In the genomic region with DNA sequence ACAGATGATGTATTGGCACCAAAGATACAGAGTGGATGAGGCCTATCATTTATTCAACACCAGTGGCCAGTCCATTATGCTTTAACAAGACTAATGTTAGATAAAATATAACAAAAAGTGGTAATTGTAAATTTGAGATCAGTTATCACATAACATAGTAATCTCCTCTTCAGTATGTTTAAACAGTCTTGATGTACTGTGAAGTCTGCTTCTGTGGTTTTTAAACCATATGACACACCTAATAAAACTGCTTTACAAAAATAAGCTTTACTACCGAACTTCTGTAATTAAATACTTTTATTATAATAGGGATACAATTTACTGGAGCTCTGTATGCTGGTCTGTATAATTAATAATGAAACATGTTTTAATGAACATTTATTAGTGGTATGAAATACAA, we compare ENCODE assay signal across 16 cellular contexts.
DNase-seq lines count a peak whose midpoint lies in the region; ATAC-seq and TF ChIP-seq lines count a peak whose summit lies in the region.
"Had no signal": no experiment of that assay in that cellular context is flagged by ENCODE, and none has a peak within 500 bp of the region (broad histone marks: within the 10 kb centered on the region; RNA-seq: fewer than 3 reads in every experiment).

No MANE protein-coding gene starts in this region.

- H3K27me3 ChIP-seq in smooth muscle cell (ENCODE audit: low read depth) (no peaks in the 10 kb centered on the region), upper lobe of right lung (no peaks in the 10 kb centered on the region), upper lobe of left lung (no peaks in the 10 kb centered on the region)
- H3K27me3 ChIP-seq: BLaER1 had no signal

- no peaks in the 10 kb centered on the region for H4K20me1 ChIP-seq in smooth muscle cell (ENCODE audit: low read depth)
- H4K20me1 ChIP-seq: BLaER1 had no signal

- no peak overlapping the region for H2AFZ ChIP-seq in smooth muscle cell (ENCODE audit: low read depth)
- H2AFZ ChIP-seq: GM23338 had no signal

- H3F3A ChIP-seq in smooth muscle cell (ENCODE audit: low read depth), result no peaks in the 10 kb centered on the region

- TF ChIP-seq POLR2A in upper lobe of left lung (IDR thresholded peaks at IDR 0.05), result no peak

- H3K4me1 ChIP-seq in HEK293 (ENCODE audit: control insufficient read depth, insufficient read depth, low read length) (peaks cover 4% of the 10 kb centered on the region; the same call in 1 of the 2 replicates), smooth muscle cell (ENCODE audit: low read depth) (peaks cover 8% of the 10 kb centered on the region), upper lobe of right lung (no peaks in the 10 kb centered on the region), upper lobe of left lung (no peaks in the 10 kb centered on the region)
- H3K4me1 ChIP-seq: BLaER1, Caco-2 had no signal

- H3K4me2 ChIP-seq in smooth muscle cell, result peak overlapping the region; percentile 18
- H3K4me2 ChIP-seq: BLaER1, GM23338 had no signal

- H3K9me3 ChIP-seq in HEK293 (ENCODE audit: control insufficient read depth, insufficient read depth, low read depth, low read length) (no peaks in the 10 kb centered on the region), smooth muscle cell (replicated peaks; ENCODE audit: low read depth) (no peaks in the 10 kb centered on the region), upper lobe of right lung (no peaks in the 10 kb centered on the region), upper lobe of left lung (no peaks in the 10 kb centered on the region)
- H3K9me3 ChIP-seq: BLaER1, Caco-2 had no signal

- 9% methylated on average over 1 of the region's 1 CpG for WGBS in smooth muscle cell (ENCODE audit: low lambda C conversion rate)
- whole genome bisulfite sequencing in upper lobe of left lung, 2 donors, result 78 to 87% methylated on average over 1 of the region's 1 CpG

- ATAC-seq in upper lobe of right lung, result no peak
- ATAC-seq in upper lobe of left lung (ENCODE audit: low FRiP score in 2 of 2), result no peak
- ATAC-seq: GM23338 had no signal

- H3K9ac ChIP-seq in smooth muscle cell (ENCODE audit: low read depth), result no peak overlapping the region
- H3K9ac ChIP-seq: BLaER1 had no signal

- no peaks in the 10 kb centered on the region for H3K79me2 ChIP-seq in smooth muscle cell (ENCODE audit: low read depth)

- H3K36me3 ChIP-seq in HEK293 (ENCODE audit: control insufficient read depth in 2 of 2, insufficient read depth in 1 of 2, low read length in 2 of 2), result no peaks in the 10 kb centered on the region
- H3K36me3 ChIP-seq in smooth muscle cell (ENCODE audit: low read depth), result no peaks in the 10 kb centered on the region
- no peaks in the 10 kb centered on the region for H3K36me3 ChIP-seq in upper lobe of right lung
- H3K36me3 ChIP-seq in upper lobe of left lung, result no peaks in the 10 kb centered on the region
- H3K36me3 ChIP-seq: BLaER1 had no signal

- TF ChIP-seq CTCF in HEK293 (tag by site-specific recombination; IDR thresholded peaks at IDR 0.05) (no peak), fibroblast of mammary gland (conservative IDR thresholded peaks at IDR 0.05; ENCODE audit: control insufficient read depth, insufficient read depth, low read depth, low read length) (no peak), smooth muscle cell (IDR thresholded peaks at IDR 0.05; ENCODE audit: borderline replicate concordance, insufficient read depth, poor library complexity, severe bottlenecking) (no peak), upper lobe of right lung (IDR thresholded peaks at IDR 0.05) (no peak), upper lobe of left lung (IDR thresholded peaks at IDR 0.05) (no peak)

- CTCF ChIA-PET in HEK293 (lab: Yijun Ruan, JAX), result interaction anchor here (0.6 kb wide), 1 partner anchor 84 kb away, joined by 3 read pairs; no protein-coding TSS in a partner anchor

- intact Hi-C loops in upper lobe of right lung (cut with DNase I), result no loop called here

- H3K4me3 ChIP-seq in HEK293 (ENCODE audit: low read depth, low read length) (no peak overlapping the region), fibroblast of mammary gland (ENCODE audit: control insufficient read depth, low read depth, low read length) (no peak overlapping the region), smooth muscle cell (no peak overlapping the region), upper lobe of right lung (no peak overlapping the region), upper lobe of left lung (no peak overlapping the region)
- H3K4me3 ChIP-seq: BLaER1, GM23338 had no signal

- DNase-seq in amniotic epithelial cell (ENCODE audit: low read depth), result peak; percentile 19
- DNase-seq in fibroblast of mammary gland (ENCODE audit: low read depth), result peak; percentile 11
- DNase-seq in smooth muscle cell (lab: John Stamatoyannopoulos, UW; ENCODE audit: unreplicated experiment), result no peak
- DNase-seq in upper lobe of right lung, result no peak
- DNase-seq in upper lobe of left lung, result no peak
- DNase-seq in NCI-H226, result no peak
- DNase-seq: 8988T; AML-193; Caco-2; CD8-positive, alpha-beta memory T cell; DND-41; GF-D8; H7 had no signal

- POLR2A ChIA-PET in HEK293 (lab: Yijun Ruan, JAX), result interaction anchor here (0.6 kb wide), 1 partner anchor 78 kb away, joined by 5 read pairs; no protein-coding TSS in a partner anchor

- no peak overlapping the region for H3K27ac ChIP-seq in HEK293 (ENCODE audit: extremely low read depth, low read depth, low read length)
- H3K27ac ChIP-seq in smooth muscle cell (ENCODE audit: low read depth), result no peak overlapping the region
- H3K27ac ChIP-seq in upper lobe of right lung, result no peak overlapping the region
- no peak overlapping the region for H3K27ac ChIP-seq in upper lobe of left lung
- H3K27ac ChIP-seq: BLaER1 had no signal

- TF ChIP-seq EP300 in upper lobe of left lung (IDR thresholded peaks at IDR 0.05), result no peak

TF ChIP-seq in HEK293, 187 proteins besides CTCF, POLR2A, EP300 and RAD21:
- TF ChIP-seq ZBTB17 (tag by site-specific recombination; IDR thresholded peaks at IDR 0.05) (no peak), FEZF1 (tag by site-specific recombination; IDR thresholded peaks at IDR 0.05) (0 out of 2 replicates have a peak, but pooled peaks have one; percentile 38), ZNF843 (tag by site-specific recombination; IDR thresholded peaks at IDR 0.05) (peak; percentile 58; the same call in 1 of the 2 replicates)

Comparison
In these comparisons a context has a peak if more than half of its experiments do, and no peak if none do; other contexts are left out.
1. DNase-seq: peak in amniotic epithelial cell (single experiment) and fibroblast of mammary gland (single experiment); none in smooth muscle cell (single experiment), upper lobe of right lung (single experiment), upper lobe of left lung (0 of 2) and NCI-H226 (single experiment).